Comparison of ENCODE assay signal across 21 cellular contexts in the genomic region with DNA sequence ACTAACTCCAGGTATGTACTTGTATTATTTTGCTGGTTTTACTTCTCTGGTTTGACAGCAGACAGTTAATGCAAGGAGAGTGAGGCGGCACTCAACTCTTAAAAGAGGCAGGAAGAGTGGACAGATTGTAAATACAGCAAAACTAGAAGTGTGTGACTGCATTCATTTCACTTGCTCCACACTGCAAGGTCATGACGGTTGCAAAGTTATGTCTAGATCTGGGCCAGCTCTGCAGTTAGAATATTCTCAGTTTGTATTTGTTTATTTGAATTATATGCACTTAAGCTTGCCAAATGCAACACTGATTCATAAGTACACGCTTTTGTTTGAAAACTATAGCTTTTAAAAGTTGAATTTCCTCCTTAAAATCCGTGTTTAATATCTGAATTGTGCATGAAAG.
DNase-seq lines count a peak whose midpoint lies in the region; FAIRE-seq and TF ChIP-seq lines count a peak whose summit lies in the region.
"Had no signal": no experiment of that assay in that cellular context is flagged by ENCODE, and none has a peak within 500 bp of the region (broad histone marks: within the 10 kb centered on the region; RNA-seq: fewer than 3 reads in every experiment).

No MANE protein-coding gene starts in this region.

- POLR2A ChIA-PET in endothelial cell of umbilical vein (lab: Charles Lee), result no interaction called here

- TF ChIP-seq CTCF in endothelial cell of umbilical vein (IDR thresholded peaks at IDR 0.05; ENCODE audit: extremely low read depth in 1 of 2, insufficient read depth in 1 of 2, low read depth in 1 of 2, low read length in 2 of 2), result no peak
- TF ChIP-seq CTCF in osteoblast (IDR thresholded peaks at IDR 0.05; ENCODE audit: extremely low read depth, low read depth, low read length), result no peak
- no peak for TF ChIP-seq CTCF in lower leg skin (IDR thresholded peaks at IDR 0.05)

- H3K27ac ChIP-seq in endothelial cell of umbilical vein (ENCODE audit: insufficient read depth, low read depth, low read length) (no peak overlapping the region), osteoblast (ENCODE audit: low read depth, low read length) (peak overlapping the region; percentile 52)
- H3K27ac ChIP-seq: thyroid gland had no signal

- H3K79me2 ChIP-seq in endothelial cell of umbilical vein (ENCODE audit: control insufficient read depth, insufficient read depth, low read length), result no peaks in the 10 kb centered on the region
- H3K79me2 ChIP-seq in osteoblast (ENCODE audit: insufficient read depth, low read length), result no peaks in the 10 kb centered on the region

- H3K36me3 ChIP-seq in endothelial cell of umbilical vein (ENCODE audit: control insufficient read depth in 2 of 2, extremely low read depth in 1 of 2, insufficient read depth in 2 of 2, low read length in 2 of 2) (no peaks in the 10 kb centered on the region), osteoblast (ENCODE audit: insufficient read depth, low read length) (no peaks in the 10 kb centered on the region)
- H3K36me3 ChIP-seq: HAP-1, thyroid gland had no signal

- no peak overlapping the region for H3K9ac ChIP-seq in endothelial cell of umbilical vein (replicated peaks; ENCODE audit: extremely low read depth, insufficient read depth, low read length)

- CTCF ChIA-PET in endothelial cell of umbilical vein (lab: Charles Lee), result interaction anchor here (0.7 to 2.3 kb wide), 21 partner anchors 8 to 1022 kb away, joined by 3 to 21 read pairs (median 5); a partner anchor contains a TSS

- DNase-seq in EH (ENCODE audit: low read depth) (peak; percentile 62), M059J (ENCODE audit: low read depth) (peak; percentile 42), endothelial cell of umbilical vein (ENCODE audit: low read depth, low spot score) (peak; percentile 38), osteoblast (ENCODE audit: insufficient read length, low spot score, missing footprints) (no peak), NCI-H146 (lab: John Stamatoyannopoulos, UW) (no peak), globus pallidus (ENCODE audit: low spot score) (no peak), middle frontal gyrus (ENCODE audit: extremely low spot score, low spot score) (no peak), lower leg skin (ENCODE audit: low spot score in 2 of 2) (no peak)
- DNase-seq: activated CD4-positive, alpha-beta T cell treated with anti-CD3 and anti-CD28 coated beads for 48 hours; activated naive CD4-positive, alpha-beta T cell treated with anti-CD3 and anti-CD28 coated beads, Interleukin-2, amount 50 U/mL, for 16 hours; activated T-cell treated with anti-CD3 and anti-CD28 coated beads for 4 hours; CD4-positive, alpha-beta memory T cell; central memory CD4-positive, alpha-beta T cell; endodermal cell; glutamatergic neuron; NCI-H1092 treated with DMSO at 0.1 percent for 48 hours; occipital lobe; SIG-M5; stimulated activated CD4-positive, alpha-beta T cell treated with anti-CD3 and anti-CD28 coated beads, Interleukin-4, amount 100 ng/mL, for 24 hours; thyroid gland had no signal

- intact Hi-C loops in endothelial cell of umbilical vein (cut with micrococcal nuclease), result loop anchor here (1.0 kb wide), 1 partner anchor 285 kb away; no protein-coding TSS in a partner anchor
- intact Hi-C loops in lower leg skin (cut with DNase I; ENCODE audit: low total_unique reads), result no loop called here

- H3K27me3 ChIP-seq in endothelial cell of umbilical vein (ENCODE audit: control insufficient read depth in 2 of 2, insufficient read depth in 2 of 2, low read length in 2 of 2), result no peaks in the 10 kb centered on the region
- no peaks in the 10 kb centered on the region for H3K27me3 ChIP-seq in osteoblast (ENCODE audit: insufficient read depth, low read length)
- H3K27me3 ChIP-seq: thyroid gland had no signal

- H2AFZ ChIP-seq in endothelial cell of umbilical vein (ENCODE audit: low read depth, low read length) (no peak overlapping the region), osteoblast (ENCODE audit: low read length) (no peak overlapping the region)

- H3K4me2 ChIP-seq in endothelial cell of umbilical vein (ENCODE audit: insufficient read depth, low read length), result no peak overlapping the region
- H3K4me2 ChIP-seq in osteoblast (ENCODE audit: insufficient read depth, low read length), result peak overlapping the region; percentile 41

- H4K20me1 ChIP-seq in endothelial cell of umbilical vein (replicated peaks; ENCODE audit: control insufficient read depth, extremely low read depth, insufficient read depth, low read length), result no peaks in the 10 kb centered on the region
- H4K20me1 ChIP-seq in osteoblast (ENCODE audit: insufficient read depth, low read length), result no peaks in the 10 kb centered on the region

- H3K4me1 ChIP-seq in endothelial cell of umbilical vein (ENCODE audit: control insufficient read depth, extremely low read depth, insufficient read depth, low read length) (peaks cover 18% of the 10 kb centered on the region), osteoblast (ENCODE audit: insufficient read depth, low read length) (peaks cover 53% of the 10 kb centered on the region)

- no peak for FAIRE-seq in endothelial cell of umbilical vein (lab: Jason Lieb, UNC)

- no peaks in the 10 kb centered on the region for H3K9me1 ChIP-seq in endothelial cell of umbilical vein (replicated peaks; ENCODE audit: control insufficient read depth, extremely low read depth, insufficient read depth, low read length)

- WGBS in lower leg skin, 2 donors, result 56 to 64% methylated on average over 4 of the region's 4 CpGs

- H3K4me3 ChIP-seq in endothelial cell of umbilical vein (replicated peaks in 1 of 3; ENCODE audit: insufficient read depth in 1 of 3, low read depth in 1 of 3, low read length in 3 of 3) (no peak overlapping the region), osteoblast (ENCODE audit: insufficient read depth, low read length) (no peak overlapping the region), lower leg skin (ENCODE audit: low read depth, poor library complexity, severe bottlenecking) (no peak overlapping the region)
- H3K4me3 ChIP-seq: HAP-1, thyroid gland had no signal

- dilution Hi-C loops in endothelial cell of umbilical vein (cut with MboI; ENCODE audit: extremely low pct_ligation_motif_present, low sequenced_read_pairs), result no loop called here

- H3K9me3 ChIP-seq in endothelial cell of umbilical vein (replicated peaks; ENCODE audit: control insufficient read depth, insufficient read depth, low read length) (no peaks in the 10 kb centered on the region), osteoblast (ENCODE audit: low read depth, low read length) (no peaks in the 10 kb centered on the region)
- H3K9me3 ChIP-seq: HAP-1, thyroid gland had no signal

- TF ChIP-seq POLR2A in endothelial cell of umbilical vein (IDR thresholded peaks at IDR 0.05; ENCODE audit: low read depth, low read length) (no peak), lower leg skin (IDR thresholded peaks at IDR 0.05) (no peak)

- BruUV-seq in endothelial cell of umbilical vein (replicated peaks; lab: Mats Ljungman, UMichigan), result no TSS peak

TF ChIP-seq in endothelial cell of umbilical vein, 7 proteins besides CTCF, POLR2A, EP300 and RAD21:
- TF ChIP-seq POLR2AphosphoS5 (IDR thresholded peaks at IDR 0.05; ENCODE audit: insufficient read depth, low read depth, low read length), result no peak
- TF ChIP-seq JUN (IDR thresholded peaks at IDR 0.05; ENCODE audit: borderline replicate concordance, insufficient read depth, insufficient read length, low read depth), result no peak
- no peak for TF ChIP-seq MYC (IDR thresholded peaks at IDR 0.05; ENCODE audit: low read depth, low read length)
- no peak for TF ChIP-seq FOS (IDR thresholded peaks at IDR 0.05; ENCODE audit: borderline replicate concordance, insufficient read depth, low read length)
- no peak for TF ChIP-seq EZH2 (IDR thresholded peaks at IDR 0.05; ENCODE audit: borderline replicate concordance, low read depth, low read length, severe bottlenecking)
- TF ChIP-seq, protein P1, sequence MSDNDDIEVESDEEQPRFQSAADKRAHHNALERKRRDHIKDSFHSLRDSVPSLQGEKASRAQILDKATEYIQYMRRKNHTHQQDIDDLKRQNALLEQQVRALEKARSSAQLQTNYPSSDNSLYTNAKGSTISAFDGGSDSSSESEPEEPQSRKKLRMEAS (IDR thresholded peaks at IDR 0.05; ENCODE audit: insufficient read depth, insufficient read length), result no peak
- TF ChIP-seq GATA2 (IDR thresholded peaks at IDR 0.05; ENCODE audit: insufficient read depth, insufficient read length, low read depth, low read length), result no peak

Comparison
In these comparisons a context has a peak if more than half of its experiments do, and no peak if none do; other contexts are left out.
1. DNase-seq: peak in EH (single experiment), M059J (single experiment) and endothelial cell of umbilical vein (single experiment); none in osteoblast (single experiment), NCI-H146 (single experiment), globus pallidus (single experiment), middle frontal gyrus (single experiment) and lower leg skin (0 of 2).